ENCODE assay signal across 20 cellular contexts in genomic region chr17:2690165-2691068, GRCh38. TPM values are rescaled to one million over a fixed set of nuclear protein-coding genes. Genes with fewer than 3 reads are reported as not detected.
DNase-seq lines count a peak whose midpoint lies in the region; ATAC-seq and TF ChIP-seq lines count a peak whose summit lies in the region.
"Had no signal": no experiment of that assay in that cellular context is flagged by ENCODE, and none has a peak within 500 bp of the region (broad histone marks: within the 10 kb centered on the region; RNA-seq: fewer than 3 reads in every experiment).

No MANE protein-coding gene starts in this region.

- no peak for ATAC-seq in GM21576 (IDR thresholded peaks at IDR 0.05; ENCODE audit: unreplicated experiment)
- no peak for ATAC-seq in GM19328 (IDR thresholded peaks at IDR 0.05; ENCODE audit: unreplicated experiment)
- no peak for ATAC-seq in GM21825 (IDR thresholded peaks at IDR 0.05; ENCODE audit: unreplicated experiment)
- ATAC-seq: activated CD4-positive, CD25-positive, alpha-beta regulatory T cell treated with anti-CD3 and anti-CD28 coated beads, Interleukin-2, amount 50 U/mL, for 24 hours had no signal

- H3K27ac ChIP-seq in colonic mucosa, result no peak overlapping the region
- H3K27ac ChIP-seq: ascending aorta, HL-60 had no signal

- intact Hi-C loops in colonic mucosa (cut with DNase I), result no loop called here

- peak; percentile 15 for DNase-seq in 8988T
- DNase-seq in GM03348 (ENCODE audit: low spot score), result peak; percentile 9
- peak; percentile 17 for DNase-seq in colonic mucosa
- peak; percentile 84 for DNase-seq in mesenteric fat pad (ENCODE audit: low spot score)
- DNase-seq in activated CD4-positive, alpha-beta T cell treated with anti-CD3 and anti-CD28 coated beads for 4 hours, result no peak
- DNase-seq: AML-193; EL; Kasumi-1; NCI-H1694; NCI-H524 treated with DMSO at 0.1 percent for 48 hours; stimulated activated CD4-positive, alpha-beta T cell treated with anti-CD3 and anti-CD28 coated beads, Interleukin-1b, Interleukin-23, amount 100 ng/mL, for 48 hours had no signal

- H3K9ac ChIP-seq in colonic mucosa (ENCODE audit: low read depth in 2 of 2, low read length in 2 of 2), result no peak overlapping the region

- H3K27me3 ChIP-seq in colonic mucosa, result no peaks in the 10 kb centered on the region
- H3K27me3 ChIP-seq: ascending aorta, dorsolateral prefrontal cortex had no signal

- H3K4me1 ChIP-seq in colonic mucosa, result no peaks in the 10 kb centered on the region
- H3K4me1 ChIP-seq: HAP-1 had no signal

- H3K36me3 ChIP-seq in colonic mucosa, result peaks cover 12% of the 10 kb centered on the region

- H3K4me3 ChIP-seq in colonic mucosa, result no peak overlapping the region
- H3K4me3 ChIP-seq: ascending aorta, HAP-1 had no signal

- no peak for TF ChIP-seq CTCF in colonic mucosa (IDR thresholded peaks at IDR 0.05)

- no peaks in the 10 kb centered on the region for H3K9me3 ChIP-seq in colonic mucosa
- H3K9me3 ChIP-seq: ascending aorta, HAP-1 had no signal

RNA-seq across cellular contexts. Expression of gene CLUH, which starts 21.1 kb away (rescaled TPM):
- total RNA-seq in colonic mucosa (100 to 1,000 TPM; 111 to 285 TPM), mesenteric fat pad (149 TPM)

RNA-seq across cellular contexts. Expression of gene CCDC92B, which starts 59.0 kb away (rescaled TPM):
- total RNA-seq in colonic mucosa (1 to 10 TPM in 1 of 2 donors, under 1 TPM in 1; 0.72 to 1.8 TPM), mesenteric fat pad (0.16 TPM)
- total RNA-seq: ascending aorta, pulmonary artery endothelial cell had no signal

Comparison
In these comparisons a context has a peak if more than half of its experiments do, and no peak if none do; other contexts are left out.
1. DNase-seq: peak in 8988T (single experiment), GM03348 (single experiment), colonic mucosa (single experiment) and mesenteric fat pad (single experiment); none in activated CD4-positive, alpha-beta T cell treated with anti-CD3 and anti-CD28 coated beads for 4 hours (0 of 2).